Comparison of ENCODE assay signal across 1 cellular context in genomic region chr10:44195120-44196007, GRCh38.
A peak's percentile ranks its signal among the peaks of the same experiment; 100 is the strongest.
TF ChIP-seq lines count a peak whose summit lies in the region.

No MANE protein-coding gene starts in this region.

TF ChIP-seq in HepG2, 621 proteins besides CTCF, POLR2A, EP300 and RAD21 (continued from another document and continues in another):
- peak; percentile 14; the same call in 1 of the 2 replicates for TF ChIP-seq NFKBIZ (CRISPR knock-in tag; IDR thresholded peaks at IDR 0.05)
- TF ChIP-seq LCORL (IDR thresholded peaks at IDR 0.05) = no peak
- peak; percentile 72; the same call in 1 of the 2 replicates for TF ChIP-seq LCORL (CRISPR knock-in tag; IDR thresholded peaks at IDR 0.05)
- TF ChIP-seq KDM4B (CRISPR knock-in tag; IDR thresholded peaks at IDR 0.05) = peak; percentile 79; the same call in 1 of the 2 replicates
- peak; percentile 95 for TF ChIP-seq PAXIP1 (CRISPR knock-in tag; conservative IDR thresholded peaks at IDR 0.05)
- TF ChIP-seq ZFP1 (CRISPR knock-in tag; IDR thresholded peaks at IDR 0.05) = peak; percentile 75; the same call in 1 of the 2 replicates
- TF ChIP-seq MAX (IDR thresholded peaks at IDR 0.05) = peak; percentile 33; the same call in 1 of the 2 replicates
- no peak for TF ChIP-seq LBX2 (CRISPR knock-in tag; IDR thresholded peaks at IDR 0.05; ENCODE audit: borderline replicate concordance)
- peak; percentile 50; the same call in 1 of the 2 replicates for TF ChIP-seq HOMEZ (CRISPR knock-in tag; IDR thresholded peaks at IDR 0.05; ENCODE audit: low read depth)
- peak; percentile 45; the same call in 1 of the 2 replicates for TF ChIP-seq CHD4 (IDR thresholded peaks at IDR 0.05; ENCODE audit: borderline replicate concordance, low read length)
- TF ChIP-seq MLX (CRISPR knock-in tag; IDR thresholded peaks at IDR 0.05) = 0 out of 2 replicates have a peak, but pooled peaks have one; percentile 38
- TF ChIP-seq EZH2 (conservative IDR thresholded peaks at IDR 0.05; ENCODE audit: low read depth, low read length) = no peak
- 0 out of 2 replicates have a peak, but pooled peaks have one; percentile 47 for TF ChIP-seq ZNF264 (CRISPR knock-in tag; IDR thresholded peaks at IDR 0.05)
- no peak for TF ChIP-seq NFYC (CRISPR knock-in tag; IDR thresholded peaks at IDR 0.05)
- peak; percentile 54; the same call in 1 of the 2 replicates for TF ChIP-seq PITX1 (CRISPR knock-in tag; IDR thresholded peaks at IDR 0.05)
- no peak for TF ChIP-seq ZBTB46 (CRISPR knock-in tag; IDR thresholded peaks at IDR 0.05; ENCODE audit: borderline replicate concordance)
- no peak for TF ChIP-seq ZBTB7A (CRISPR knock-in tag; IDR thresholded peaks at IDR 0.05)
- no peak for TF ChIP-seq CENPX (CRISPR knock-in tag; IDR thresholded peaks at IDR 0.05)
- TF ChIP-seq SNAPC4 (CRISPR knock-in tag; IDR thresholded peaks at IDR 0.05) = no peak
- no peak for TF ChIP-seq ZNF407 (CRISPR knock-in tag; IDR thresholded peaks at IDR 0.05; ENCODE audit: not compliant biosample characterization)
- TF ChIP-seq ZNF343 (CRISPR knock-in tag; IDR thresholded peaks at IDR 0.05) = no peak
- TF ChIP-seq SNRNP70 (IDR thresholded peaks at IDR 0.05; ENCODE audit: low read depth, low read length) = no peak
- TF ChIP-seq ZBTB21 (CRISPR knock-in tag; IDR thresholded peaks at IDR 0.05) = peak; percentile 62
- no peak for TF ChIP-seq GABPA (IDR thresholded peaks at IDR 0.05; ENCODE audit: low read depth, low read length)
- TF ChIP-seq GABPA (CRISPR knock-in tag; IDR thresholded peaks at IDR 0.05; ENCODE audit: low read depth) = 0 out of 2 replicates have a peak, but pooled peaks have one; percentile 54
- no peak for TF ChIP-seq SMARCC2 (IDR thresholded peaks at IDR 0.05)
- TF ChIP-seq TBX2 (CRISPR knock-in tag; IDR thresholded peaks at IDR 0.05; ENCODE audit: borderline replicate concordance) = peak; percentile 27; the same call in 1 of the 2 replicates
- TF ChIP-seq ZBTB26 (CRISPR knock-in tag; IDR thresholded peaks at IDR 0.05; ENCODE audit: borderline replicate concordance) = peak; percentile 96
- no peak for TF ChIP-seq THYN1 (CRISPR knock-in tag; IDR thresholded peaks at IDR 0.05; ENCODE audit: borderline replicate concordance, low read depth)
- no peak for TF ChIP-seq SNAI1 (CRISPR knock-in tag; IDR thresholded peaks at IDR 0.05; ENCODE audit: borderline replicate concordance)
- TF ChIP-seq ARID2 (CRISPR knock-in tag; IDR thresholded peaks at IDR 0.05; ENCODE audit: borderline replicate concordance) = no peak
- TF ChIP-seq KMT2B (CRISPR knock-in tag; IDR thresholded peaks at IDR 0.05) = peak; percentile 38; the same call in 1 of the 2 replicates
- TF ChIP-seq MED8 (CRISPR knock-in tag; IDR thresholded peaks at IDR 0.05; ENCODE audit: insufficient replicate concordance) = peak; percentile 68
- 0 out of 2 replicates have a peak, but pooled peaks have one; percentile 44 for TF ChIP-seq ZNF747 (CRISPR knock-in tag; IDR thresholded peaks at IDR 0.05; ENCODE audit: borderline replicate concordance)
- peak; percentile 36; the same call in 1 of the 2 replicates for TF ChIP-seq CEBPG (CRISPR knock-in tag; IDR thresholded peaks at IDR 0.05)
